In genomic region chr12:25827141-25827540, GRCh38 we compare ENCODE assay signal across 23 cellular contexts.
"Had no signal": no experiment of that assay in that cellular context is flagged by ENCODE, and none has a peak within 500 bp of the region (broad histone marks: within the 10 kb centered on the region; RNA-seq: fewer than 3 reads in every experiment).

No MANE protein-coding gene starts in this region.

- H3K27me3 ChIP-seq: colonic mucosa, esophagus muscularis mucosa, esophagus squamous epithelium, foreskin keratinocyte, gastrocnemius medialis, gastroesophageal sphincter, heart left ventricle had no signal

- ATAC-seq: effector memory CD8-positive, alpha-beta T cell; esophagus mucosa; foreskin keratinocyte; gastrocnemius medialis; gastroesophageal sphincter; heart left ventricle; heart right ventricle had no signal

- DNase-seq: colonic mucosa; cortex of kidney; dermis blood vessel endothelial cell; dorsolateral prefrontal cortex; effector CD4-positive, alpha-beta T cell; effector CD8-positive, alpha-beta T cell; effector memory CD4-positive, alpha-beta T cell; effector memory CD8-positive, alpha-beta T cell; endodermal cell; erythroblast; esophagus squamous epithelium; foreskin fibroblast; foreskin keratinocyte; foreskin melanocyte; gastrocnemius medialis; glutamatergic neuron; head of caudate nucleus; heart left ventricle; heart right ventricle had no signal

- H3K9me3 ChIP-seq: colonic mucosa, esophagus muscularis mucosa, esophagus squamous epithelium, gastrocnemius medialis, gastroesophageal sphincter, heart left ventricle, heart right ventricle had no signal

- H3K4me3 ChIP-seq: colonic mucosa, dorsolateral prefrontal cortex, esophagus muscularis mucosa, esophagus squamous epithelium, gastrocnemius medialis, gastroesophageal sphincter, heart left ventricle, heart right ventricle had no signal

- H3K27ac ChIP-seq: colonic mucosa, dorsolateral prefrontal cortex, epithelial cell of prostate, esophagus squamous epithelium, foreskin keratinocyte, gastrocnemius medialis, heart right ventricle had no signal

- H3K4me1 ChIP-seq: colonic mucosa, foreskin keratinocyte, gastrocnemius medialis had no signal

- H3K36me3 ChIP-seq: colonic mucosa, esophagus muscularis mucosa, esophagus squamous epithelium, gastrocnemius medialis, gastroesophageal sphincter, heart left ventricle, heart right ventricle had no signal
